In genomic region chr15:101266787-101267186, GRCh38 we compare ENCODE assay signal across 13 cellular contexts. TPM values are rescaled to one million over a fixed set of nuclear protein-coding genes. Genes with fewer than 3 reads are reported as not detected.
DNase-seq lines count a peak whose midpoint lies in the region; ATAC-seq, FAIRE-seq and TF ChIP-seq lines count a peak whose summit lies in the region.
"Had no signal": no experiment of that assay in that cellular context is flagged by ENCODE, and none has a peak within 500 bp of the region (broad histone marks: within the 10 kb centered on the region; RNA-seq: fewer than 3 reads in every experiment).

No MANE protein-coding gene starts in this region.

- no peak for ATAC-seq in CD4-positive, alpha-beta T cell (ENCODE audit: poor library complexity)

- H3K27me3 ChIP-seq in mesenchymal stem cell (ENCODE audit: control insufficient read depth in 1 of 2, insufficient read depth in 1 of 2, low read length in 2 of 2) (no peaks in the 10 kb centered on the region), neural progenitor cell (no peaks in the 10 kb centered on the region)
- H3K27me3 ChIP-seq in CD4-positive, alpha-beta T cell (ENCODE audit: control insufficient read depth, insufficient read depth, low read length): no peaks in the 10 kb centered on the region
- H3K27me3 ChIP-seq: BLaER1 had no signal

- H3K36me3 ChIP-seq in mesenchymal stem cell (ENCODE audit: control insufficient read depth in 1 of 2, insufficient read depth in 2 of 2, low read depth in 1 of 2, low read length in 2 of 2) (peaks cover 28 to 33% of the 10 kb centered on the region in 2 experiments), neural progenitor cell (no peaks in the 10 kb centered on the region)

- H2BK12ac ChIP-seq in mesenchymal stem cell (ENCODE audit: low read length in 2 of 2): no peak overlapping the region

- H3K79me1 ChIP-seq in mesenchymal stem cell (replicated peaks; ENCODE audit: low read length, poor library complexity, severe bottlenecking): peaks cover 2% of the 10 kb centered on the region

- no peak overlapping the region for H2AFZ ChIP-seq in mesenchymal stem cell (ENCODE audit: low read depth, low read length)
- H2AFZ ChIP-seq in neural progenitor cell (replicated peaks): no peak overlapping the region

- H3K27ac ChIP-seq in coronary artery (peak overlapping the region in 1 of 2 donors; percentile 76), mesenchymal stem cell (ENCODE audit: low read length, poor library complexity, severe bottlenecking) (no peak overlapping the region), temporal lobe (ENCODE audit: low read depth, low read length) (peak overlapping the region; percentile 59), neural progenitor cell (no peak overlapping the region)
- H3K27ac ChIP-seq in CD4-positive, alpha-beta T cell (ENCODE audit: low read depth, low read length): no peak overlapping the region
- H3K27ac ChIP-seq: BLaER1 had no signal

- no peak overlapping the region for H4K8ac ChIP-seq in mesenchymal stem cell (ENCODE audit: low read length)

- no peak overlapping the region for H3K18ac ChIP-seq in mesenchymal stem cell (ENCODE audit: low read depth in 1 of 2, low read length in 2 of 2)

- POLR2A ChIA-PET in CD4-positive, alpha-beta T cell (lab: Charles Lee): interaction anchor here (0.7 kb wide), 1 partner anchor 15 kb away, joined by 3 read pairs; the partner anchor contains the start of gene CHSY1

- H3K4me2 ChIP-seq in mesenchymal stem cell (ENCODE audit: low read length, poor library complexity, severe bottlenecking): no peak overlapping the region
- no peak overlapping the region for H3K4me2 ChIP-seq in neural progenitor cell
- H3K4me2 ChIP-seq: BLaER1 had no signal

- H3K27ac Mint-ChIP-seq in HFFc6 (peak overlapping the region; percentile 97), neural progenitor cell (no peak overlapping the region)
- H3K27ac Mint-ChIP-seq in CD4-positive, alpha-beta T cell: no peak overlapping the region
- H3K27ac Mint-ChIP-seq: activated naive CD4-positive, alpha-beta T cell treated with anti-CD3 and anti-CD28 coated beads for 36 hours had no signal

- H3K36me3 Mint-ChIP-seq in HFFc6 (ENCODE audit: low read depth) (peaks cover 28% of the 10 kb centered on the region), neural progenitor cell (peaks cover 17% of the 10 kb centered on the region)
- H3K36me3 Mint-ChIP-seq in CD4-positive, alpha-beta T cell (ENCODE audit: low read depth): peaks cover 29% of the 10 kb centered on the region

- 95% methylated on average over 9 of the region's 9 CpGs for WGBS in mesenchymal stem cell

- no peak overlapping the region for H2BK15ac ChIP-seq in mesenchymal stem cell (ENCODE audit: low read depth, poor library complexity, severe bottlenecking)

- H3K4me3 Mint-ChIP-seq in HFFc6: peak overlapping the region; percentile 79; the same call in 1 of the 2 replicates
- no peak overlapping the region for H3K4me3 Mint-ChIP-seq in neural progenitor cell
- no peak overlapping the region for H3K4me3 Mint-ChIP-seq in CD4-positive, alpha-beta T cell
- H3K4me3 Mint-ChIP-seq: activated naive CD4-positive, alpha-beta T cell treated with anti-CD3 and anti-CD28 coated beads for 36 hours had no signal

- CTCF ChIA-PET in CD4-positive, alpha-beta T cell (lab: Charles Lee): interaction anchor here (1.4 kb wide), 1 partner anchor 258 kb away, joined by 3 read pairs; no protein-coding TSS in a partner anchor

- no peak overlapping the region for H2BK120ac ChIP-seq in mesenchymal stem cell (ENCODE audit: low read depth, low read length)

- H2AK5ac ChIP-seq in mesenchymal stem cell (ENCODE audit: low read length, severe bottlenecking): no peak overlapping the region

- no peak for FAIRE-seq in GM12892 (lab: Jason Lieb, UNC)

- H3K9me3 ChIP-seq in mesenchymal stem cell (ENCODE audit: control insufficient read depth, low read length): no peaks in the 10 kb centered on the region
- H3K9me3 ChIP-seq in neural progenitor cell (ENCODE audit: low read depth): no peaks in the 10 kb centered on the region
- H3K9me3 ChIP-seq in CD4-positive, alpha-beta T cell (ENCODE audit: control insufficient read depth, low read length): no peaks in the 10 kb centered on the region
- H3K9me3 ChIP-seq: BLaER1 had no signal

- no peaks in the 10 kb centered on the region for H4K20me1 ChIP-seq in neural progenitor cell (ENCODE audit: low read depth)
- H4K20me1 ChIP-seq: BLaER1 had no signal

- no peak overlapping the region for H3K23ac ChIP-seq in mesenchymal stem cell (ENCODE audit: low read length in 2 of 2)

- peaks cover 5% of the 10 kb centered on the region for H3K4me1 ChIP-seq in mesenchymal stem cell (ENCODE audit: control insufficient read depth, insufficient read depth, low read depth, low read length)
- no peaks in the 10 kb centered on the region for H3K4me1 ChIP-seq in neural progenitor cell

- H3F3A ChIP-seq in neural progenitor cell (ENCODE audit: low read depth): no peaks in the 10 kb centered on the region

- DNase-seq in HFFc6: no peak
- DNase-seq in coronary artery (ENCODE audit: low spot score): peak; percentile 58
- DNase-seq in mesenchymal stem cell: no peak
- no peak for DNase-seq in neural progenitor cell (ENCODE audit: low spot score)
- DNase-seq in cerebellum (ENCODE audit: low spot score): no peak
- DNase-seq in GM12892 (ENCODE audit: insufficient read length): no peak
- DNase-seq in CD4-positive, alpha-beta T cell: no peak
- DNase-seq: activated CD4-positive, CD25-positive, alpha-beta regulatory T cell treated with anti-CD3 and anti-CD28 coated beads, Interleukin-2, amount 50 U/mL, for 72 hours; activated naive CD4-positive, alpha-beta T cell treated with anti-CD3 and anti-CD28 coated beads for 36 hours; NCI-H2107; NCI-H774 had no signal

- intact Hi-C loops in CD4-positive, alpha-beta T cell (cut with DNase I, micrococcal nuclease): no loop called here

- H3K4me1 Mint-ChIP-seq in HFFc6 (ENCODE audit: low read depth): peaks cover 47% of the 10 kb centered on the region
- H3K4me1 Mint-ChIP-seq in neural progenitor cell: peaks cover 3% of the 10 kb centered on the region
- H3K4me1 Mint-ChIP-seq in CD4-positive, alpha-beta T cell (ENCODE audit: low read depth): no peaks in the 10 kb centered on the region

- no peaks in the 10 kb centered on the region for H3K79me2 ChIP-seq in neural progenitor cell (ENCODE audit: low read depth)

- H2BK5ac ChIP-seq in mesenchymal stem cell (ENCODE audit: low read depth, low read length, poor library complexity, severe bottlenecking): no peak overlapping the region

- TF ChIP-seq CTCF in HFFc6 (IDR thresholded peaks at IDR 0.05): no peak
- no peak for TF ChIP-seq CTCF in coronary artery (IDR thresholded peaks at IDR 0.05)
- TF ChIP-seq CTCF in neural progenitor cell (IDR thresholded peaks at IDR 0.05): no peak
- TF ChIP-seq CTCF in CD4-positive, alpha-beta T cell (IDR thresholded peaks at IDR 0.05): no peak

- H3K9me3 Mint-ChIP-seq in HFFc6: no peaks in the 10 kb centered on the region
- H3K9me3 Mint-ChIP-seq in neural progenitor cell: no peaks in the 10 kb centered on the region
- H3K9me3 Mint-ChIP-seq in CD4-positive, alpha-beta T cell: no peaks in the 10 kb centered on the region
- H3K9me3 Mint-ChIP-seq: activated naive CD4-positive, alpha-beta T cell treated with anti-CD3 and anti-CD28 coated beads for 36 hours had no signal

- no peak for TF ChIP-seq POLR2A in GM12892 (IDR thresholded peaks at IDR 0.05; ENCODE audit: low read depth, low read length)

- no peak overlapping the region for H3K4me3 ChIP-seq in coronary artery
- H3K4me3 ChIP-seq in mesenchymal stem cell (ENCODE audit: insufficient read depth in 1 of 2, low read depth in 1 of 2, low read length in 2 of 2): peak overlapping the region in 1 of 2 experiments; percentile 46
- no peak overlapping the region for H3K4me3 ChIP-seq in neural progenitor cell
- H3K4me3 ChIP-seq: BLaER1 had no signal

- no peak overlapping the region for H3K4ac ChIP-seq in mesenchymal stem cell (ENCODE audit: low read depth in 1 of 2, low read length in 2 of 2)

- H3K9ac ChIP-seq in mesenchymal stem cell (ENCODE audit: low read length): peak overlapping the region; percentile 71
- no peak overlapping the region for H3K9ac ChIP-seq in neural progenitor cell
- H3K9ac ChIP-seq: BLaER1 had no signal

- H3K27me3 Mint-ChIP-seq in HFFc6 (ENCODE audit: insufficient read depth): peaks cover 5% of the 10 kb centered on the region
- peaks cover 2% of the 10 kb centered on the region for H3K27me3 Mint-ChIP-seq in neural progenitor cell (ENCODE audit: insufficient read depth, low read depth)
- peaks cover 6% of the 10 kb centered on the region for H3K27me3 Mint-ChIP-seq in CD4-positive, alpha-beta T cell

- H4K91ac ChIP-seq in mesenchymal stem cell (ENCODE audit: low read length): no peak overlapping the region

- H3K14ac ChIP-seq in mesenchymal stem cell (ENCODE audit: low read length in 2 of 2): peak overlapping the region in 1 of 2 experiments; percentile 22

RNA-seq across cellular contexts. Expression of gene SELENOS, which starts 10.5 kb away (rescaled TPM):
- 10 to 100 TPM; 73.1 to 83.1 (median 80.0) TPM for total RNA-seq in HFFc6 (2021; fragmentation: NEBNext Ultra II Directional; extraction: Animal tissue kit (Norgen Biotek cat#: 25700))
- 89.5 TPM for polyA plus RNA-seq in mesenchymal stem cell (2013, experiment 1 of 2)
- polyA plus RNA-seq in mesenchymal stem cell (2013, experiment 2 of 2): 95.2 TPM
- total RNA-seq in temporal lobe (30.2 TPM), neural progenitor cell (ENCODE audit: low replicate concordance) (26.0 and 39.1 TPM in 2 replicates), cerebellum (28.8 TPM)
- polyA plus RNA-seq in GM12892 (2012; ENCODE audit: missing spikeins): 30.5 TPM
- 10 to 100 TPM; 41.7 to 48.5 TPM for total RNA-seq in CD4-positive, alpha-beta T cell

RNA-seq across cellular contexts. Expression of gene CHSY1, which starts 14.9 kb away (rescaled TPM):
- 10 to 100 TPM; 29.2 to 44.2 (median 40.0) TPM for total RNA-seq in HFFc6 (2021; fragmentation: NEBNext Ultra II Directional; extraction: Animal tissue kit (Norgen Biotek cat#: 25700))
- 30.7 TPM for polyA plus RNA-seq in mesenchymal stem cell (2013, experiment 1 of 2)
- polyA plus RNA-seq in mesenchymal stem cell (2013, experiment 2 of 2): 32.2 TPM
- 18.7 TPM for total RNA-seq in temporal lobe
- total RNA-seq in neural progenitor cell (ENCODE audit: low replicate concordance): 23.3 TPM in 2 replicates
- total RNA-seq in cerebellum: 40.9 TPM
- 11.2 TPM for polyA plus RNA-seq in GM12892 (2012; ENCODE audit: missing spikeins)
- total RNA-seq in CD4-positive, alpha-beta T cell: 1 to 10 TPM; 5.8 to 6.7 TPM

RNA-seq across cellular contexts. Expression of gene SNRPA1, which starts 28.3 kb away (rescaled TPM):
- total RNA-seq in HFFc6 (2021; fragmentation: NEBNext Ultra II Directional; extraction: Animal tissue kit (Norgen Biotek cat#: 25700)): 10 to 100 TPM; 54.9 to 78.8 (median 64.5) TPM
- 40.4 TPM for polyA plus RNA-seq in mesenchymal stem cell (2013, experiment 1 of 2)
- polyA plus RNA-seq in mesenchymal stem cell (2013, experiment 2 of 2): 42.2 TPM
- total RNA-seq in temporal lobe (17.7 TPM), neural progenitor cell (ENCODE audit: low replicate concordance) (64.6 and 98.0 TPM in 2 replicates), cerebellum (18.1 TPM)
- polyA plus RNA-seq in GM12892 (2012; ENCODE audit: missing spikeins): 119 TPM
- total RNA-seq in CD4-positive, alpha-beta T cell: 100 to 1,000 TPM; 214 to 222 TPM
